In the genomic region with DNA sequence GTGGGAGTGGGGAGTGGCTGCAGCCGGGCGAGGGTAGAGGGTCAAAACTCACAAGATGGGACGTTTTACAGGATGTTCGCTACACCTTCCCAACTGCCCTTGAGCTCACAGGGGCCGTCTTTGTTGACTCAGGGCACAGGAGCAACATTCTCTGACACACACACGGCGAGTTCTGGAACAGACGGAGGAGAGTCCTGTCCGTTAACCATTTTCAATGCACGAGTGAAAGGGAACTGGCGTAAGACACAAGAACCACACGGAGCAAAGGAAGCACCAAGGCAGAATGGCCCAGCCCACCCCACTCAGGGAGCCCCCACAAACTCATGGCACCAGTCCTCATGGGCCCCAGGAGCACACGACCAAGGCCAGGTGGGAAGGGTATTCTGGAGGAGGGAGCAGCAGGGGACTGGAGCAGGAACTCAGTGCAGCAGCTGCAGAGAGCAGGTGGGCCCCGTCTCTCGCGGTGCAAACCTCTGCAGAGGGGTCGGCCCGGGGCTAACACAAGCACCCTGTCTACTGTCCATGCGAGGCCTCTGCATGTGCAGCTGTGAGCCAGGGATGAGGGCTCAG, we compare ENCODE assay signal across 13 cellular contexts. TPM values are rescaled to one million over a fixed set of nuclear protein-coding genes. Genes with fewer than 3 reads are reported as not detected.
A peak's percentile ranks its signal among the peaks of the same experiment; 100 is the strongest.
DNase-seq lines count a peak whose midpoint lies in the region; ATAC-seq and TF ChIP-seq lines count a peak whose summit lies in the region.
"Had no signal": no experiment of that assay in that cellular context is flagged by ENCODE, and none has a peak within 500 bp of the region (broad histone marks: within the 10 kb centered on the region; RNA-seq: fewer than 3 reads in every experiment).

No MANE protein-coding gene starts in this region.

- H3K4me3 ChIP-seq in RWPE2 (ENCODE audit: severe bottlenecking) (no peak overlapping the region), gastrocnemius medialis (no peak overlapping the region)
- H3K4me3 ChIP-seq in effector memory CD4-positive, alpha-beta T cell (ENCODE audit: insufficient read depth, low read depth, low read length, poor library complexity, severe bottlenecking), result no peak overlapping the region
- H3K4me3 ChIP-seq: vagina had no signal

- no peak overlapping the region for H3K4me3 Mint-ChIP-seq in activated CD4-positive, alpha-beta T cell treated with anti-CD3 and anti-CD28 coated beads for 36 hours
- H3K4me3 Mint-ChIP-seq: naive B cell had no signal

- H3K4me1 Mint-ChIP-seq in activated CD4-positive, alpha-beta T cell treated with anti-CD3 and anti-CD28 coated beads for 36 hours, result peaks cover 54% of the 10 kb centered on the region

- POLR2A ChIA-PET in activated CD4-positive, alpha-beta T cell treated with anti-CD3 and anti-CD28 coated beads for 36 hours (lab: Charles Lee), result no interaction called here

- peak overlapping the region; percentile 63 for H3K27ac Mint-ChIP-seq in activated CD4-positive, alpha-beta T cell treated with anti-CD3 and anti-CD28 coated beads for 36 hours

- TF ChIP-seq POLR2A in gastrocnemius medialis (IDR thresholded peaks at IDR 0.05), result no peak

- H3K9me3 Mint-ChIP-seq in activated CD4-positive, alpha-beta T cell treated with anti-CD3 and anti-CD28 coated beads for 36 hours (ENCODE audit: low read depth), result no peaks in the 10 kb centered on the region
- H3K9me3 Mint-ChIP-seq: naive B cell had no signal

- no peaks in the 10 kb centered on the region for H3K27me3 ChIP-seq in RWPE2 (ENCODE audit: insufficient read depth, poor library complexity, severe bottlenecking)
- H3K27me3 ChIP-seq in effector memory CD4-positive, alpha-beta T cell (replicated peaks; ENCODE audit: control insufficient read depth, insufficient read depth, low read length, poor library complexity, severe bottlenecking), result no peaks in the 10 kb centered on the region
- no peaks in the 10 kb centered on the region for H3K27me3 ChIP-seq in gastrocnemius medialis
- H3K27me3 ChIP-seq: vagina had no signal

- TF ChIP-seq CTCF in RWPE2 (IDR thresholded peaks at IDR 0.05; ENCODE audit: poor library complexity, severe bottlenecking), result no peak
- TF ChIP-seq CTCF in gastrocnemius medialis (IDR thresholded peaks at IDR 0.05 in 4 of 5, conservative IDR thresholded peaks at IDR 0.05 in 1 of 5), result no peak

- in situ Hi-C loops in gastrocnemius medialis (cut with MboI; ENCODE audit: low sequenced_read_pairs in 4 of 4), result no loop called here

- H3K27ac ChIP-seq in RWPE2 (ENCODE audit: poor library complexity, severe bottlenecking) (peak overlapping the region; percentile 13), gastrocnemius medialis (peak overlapping the region; percentile 8 to 94 (median 86))
- peak overlapping the region; percentile 65 for H3K27ac ChIP-seq in effector memory CD4-positive, alpha-beta T cell (ENCODE audit: insufficient read depth, low read length, poor library complexity, severe bottlenecking)
- H3K27ac ChIP-seq: vagina had no signal

- peaks cover 6% of the 10 kb centered on the region for H3K36me3 Mint-ChIP-seq in activated CD4-positive, alpha-beta T cell treated with anti-CD3 and anti-CD28 coated beads for 36 hours (ENCODE audit: low read depth)

- H3K36me3 ChIP-seq in RWPE2 (ENCODE audit: low read depth) (peaks cover 5% of the 10 kb centered on the region), gastrocnemius medialis (peaks cover 0 to 12% of the 10 kb centered on the region in 2 donors)
- peaks cover 10% of the 10 kb centered on the region for H3K36me3 ChIP-seq in effector memory CD4-positive, alpha-beta T cell (ENCODE audit: control insufficient read depth, insufficient read depth, low read length)
- H3K36me3 ChIP-seq: vagina had no signal

- no peaks in the 10 kb centered on the region for H3K27me3 Mint-ChIP-seq in activated CD4-positive, alpha-beta T cell treated with anti-CD3 and anti-CD28 coated beads for 36 hours
- H3K27me3 Mint-ChIP-seq: naive B cell had no signal

- H3K9me3 ChIP-seq in RWPE2 (ENCODE audit: severe bottlenecking) (no peaks in the 10 kb centered on the region), gastrocnemius medialis (no peaks in the 10 kb centered on the region)
- no peaks in the 10 kb centered on the region for H3K9me3 ChIP-seq in effector memory CD4-positive, alpha-beta T cell (ENCODE audit: control insufficient read depth, low read length)
- H3K9me3 ChIP-seq: vagina had no signal

- intact Hi-C loops in activated CD4-positive, alpha-beta T cell treated with anti-CD3 and anti-CD28 coated beads for 36 hours (cut with DNase I, micrococcal nuclease), result loop anchor here in 1 of 2 experiments (10.0 kb wide), 1 partner anchor 369 kb away; no protein-coding TSS in a partner anchor
- intact Hi-C loops in gastrocnemius medialis (cut with DNase I; ENCODE audit: low total_unique reads), result no loop called here

- CTCF ChIA-PET in activated CD4-positive, alpha-beta T cell treated with anti-CD3 and anti-CD28 coated beads for 36 hours (lab: Charles Lee), result interaction anchor here (3.8 kb wide), 1 partner anchor 44 kb away, joined by 15 read pairs; no protein-coding TSS in a partner anchor

- DNase-seq in activated CD4-positive, alpha-beta T cell treated with anti-CD3 and anti-CD28 coated beads for 36 hours, result no peak
- DNase-seq in activated CD4-positive, alpha-beta T cell treated with anti-CD3 and anti-CD28 coated beads, Interleukin-2, amount 50 U/mL, for 4 hours, result no peak
- DNase-seq in RWPE2 (ENCODE audit: low spot score) (no peak), gastrocnemius medialis (no peak), NCI-H524 treated with DMSO at 0.1 percent for 48 hours (lab: John Stamatoyannopoulos, UW) (no peak)
- DNase-seq in effector memory CD4-positive, alpha-beta T cell, result no peak
- DNase-seq: GOT3; naive B cell; NCI-H1092; stimulated activated CD4-positive, alpha-beta T cell treated with anti-CD3 and anti-CD28 coated beads, Interleukin-4, amount 100 ng/mL, for 4 hours had no signal

- H3K4me1 ChIP-seq in RWPE2 (ENCODE audit: insufficient read depth, poor library complexity, severe bottlenecking), result peaks cover 35% of the 10 kb centered on the region
- H3K4me1 ChIP-seq in effector memory CD4-positive, alpha-beta T cell (ENCODE audit: control insufficient read depth, insufficient read depth, low read length, poor library complexity, severe bottlenecking), result peaks cover 59% of the 10 kb centered on the region
- peaks cover 74 to 85% of the 10 kb centered on the region in 2 donors for H3K4me1 ChIP-seq in gastrocnemius medialis

- no peak for ATAC-seq in activated CD4-positive, alpha-beta T cell treated with anti-CD3 and anti-CD28 coated beads for 36 hours
- ATAC-seq in RWPE2 (ENCODE audit: low read depth) (no peak), gastrocnemius medialis (no peak), GM18502 (IDR thresholded peaks at IDR 0.05; ENCODE audit: poor library complexity, unreplicated experiment) (no peak), GM19463 (IDR thresholded peaks at IDR 0.05; ENCODE audit: unreplicated experiment) (no peak)

RNA-seq across cellular contexts. Expression of gene ISYNA1, which starts 37.9 kb away (rescaled TPM):
- 10 to 100 TPM; 18.8 to 23.3 TPM for total RNA-seq in activated CD4-positive, alpha-beta T cell treated with anti-CD3 and anti-CD28 coated beads for 36 hours
- 10 to 100 TPM in 1 of 4 donors, 1 to 10 TPM in 3; 5.1 to 29.1 (median 7.8) TPM for total RNA-seq in gastrocnemius medialis

RNA-seq across cellular contexts. Expression of gene ELL, which starts 46.0 kb away (rescaled TPM):
- 10 to 100 TPM; 20.2 to 21.4 TPM for total RNA-seq in activated CD4-positive, alpha-beta T cell treated with anti-CD3 and anti-CD28 coated beads for 36 hours
- 10 to 100 TPM; 21.8 to 30.8 (median 27.3) TPM for total RNA-seq in gastrocnemius medialis

RNA-seq across cellular contexts. Expression of gene SSBP4, which starts 56.6 kb away (rescaled TPM):
- total RNA-seq in activated CD4-positive, alpha-beta T cell treated with anti-CD3 and anti-CD28 coated beads for 36 hours, result 10 to 100 TPM; 71.7 to 79.3 TPM
- total RNA-seq in gastrocnemius medialis, result 10 to 100 TPM; 24.7 to 65.2 (median 44.1) TPM

Comparison
In these comparisons a context has a peak if more than half of its experiments do, and no peak if none do; other contexts are left out.
1. H3K27ac ChIP-seq: peak in every context shown above with its lines; median percentile 86 in gastrocnemius medialis; 65 in effector memory CD4-positive, alpha-beta T cell; 13 in RWPE2.